24 cellular contexts compared by ENCODE assay signal in genomic region chr18:42568773-42569172, GRCh38.
DNase-seq lines count a peak whose midpoint lies in the region; ATAC-seq, FAIRE-seq and TF ChIP-seq lines count a peak whose summit lies in the region.
"Had no signal": no experiment of that assay in that cellular context is flagged by ENCODE, and none has a peak within 500 bp of the region (broad histone marks: within the 10 kb centered on the region; RNA-seq: fewer than 3 reads in every experiment).

No MANE protein-coding gene starts in this region.

- H3K27me3 Mint-ChIP-seq in CD14-positive monocyte (ENCODE audit: low read depth in 3 of 3), result peaks cover 0 to 3% (median 0%) of the 10 kb centered on the region in 3 donors
- H3K27me3 Mint-ChIP-seq: B cell; CD4-positive, alpha-beta memory T cell; CD4-positive, CD25-positive, alpha-beta regulatory T cell; CD8-positive, alpha-beta memory T cell had no signal

- H2BK15ac ChIP-seq in IMR-90 (ENCODE audit: low read depth, low read length), result no peak overlapping the region
- no peak overlapping the region for H2BK15ac ChIP-seq in H1 (ENCODE audit: low read length)

- H3K9me1 ChIP-seq in IMR-90 (ENCODE audit: insufficient read depth, low read length), result no peaks in the 10 kb centered on the region

- intact Hi-C loops in IMR-90 (cut with micrococcal nuclease) (no loop called here), CD14-positive monocyte (cut with micrococcal nuclease) (no loop called here)

- no peak overlapping the region for H2AK9ac ChIP-seq in IMR-90 (replicated peaks; ENCODE audit: low read depth, low read length, poor library complexity)

- H2AFZ ChIP-seq in IMR-90 (replicated peaks; ENCODE audit: low read length, poor library complexity) (no peak overlapping the region), H1 (ENCODE audit: low read length) (no peak overlapping the region)

- no peaks in the 10 kb centered on the region for H3K36me3 Mint-ChIP-seq in CD14-positive monocyte
- H3K36me3 Mint-ChIP-seq: CD4-positive, alpha-beta memory T cell; CD4-positive, CD25-positive, alpha-beta regulatory T cell; CD8-positive, alpha-beta memory T cell had no signal

- no peaks in the 10 kb centered on the region for H3K79me1 ChIP-seq in IMR-90 (ENCODE audit: low read depth in 1 of 2, low read length in 2 of 2)
- H3K79me1 ChIP-seq in H1 (ENCODE audit: low read depth, low read length), result no peaks in the 10 kb centered on the region

- H3K4me2 ChIP-seq in A549, result no peak overlapping the region
- no peak overlapping the region for H3K4me2 ChIP-seq in IMR-90 (ENCODE audit: low read depth, low read length)
- no peak overlapping the region for H3K4me2 ChIP-seq in H1 (ENCODE audit: insufficient read depth in 1 of 2, low read depth in 2 of 2, low read length in 2 of 2)
- H3K4me2 ChIP-seq: BLaER1 treated with 17β-estradiol and CSF1 and Interleukin-3, amounts not matched to agents 10 nM and 100 nM had no signal

- H3K4me3 Mint-ChIP-seq in CD14-positive monocyte, result no peak overlapping the region
- H3K4me3 Mint-ChIP-seq: B cell; CD4-positive, alpha-beta memory T cell; CD4-positive, CD25-positive, alpha-beta regulatory T cell; CD8-positive, alpha-beta memory T cell had no signal

- dilution Hi-C loops in IMR-90 (cut with HindIII; ENCODE audit: low sequenced_read_pairs, unreplicated experiment), result no loop called here

- H3K27ac Mint-ChIP-seq in CD14-positive monocyte, result no peak overlapping the region
- H3K27ac Mint-ChIP-seq: B cell; CD4-positive, alpha-beta memory T cell; CD4-positive, CD25-positive, alpha-beta regulatory T cell; CD8-positive, alpha-beta memory T cell had no signal

- in situ Hi-C loops in IMR-90 (cut with MboI; ENCODE audit: low sequenced_read_pairs), result no loop called here

- H3K14ac ChIP-seq in IMR-90 (replicated peaks; ENCODE audit: low read depth, low read length) (no peak overlapping the region), H1 (ENCODE audit: insufficient read length) (no peak overlapping the region)

- DNase-seq in A549 (ENCODE audit: low read depth in 1 of 2, low spot score in 1 of 2) (no peak), IMR-90 (no peak), H1 (ENCODE audit: low read depth in 1 of 2, low spot score in 2 of 2) (no peak), CD14-positive monocyte (ENCODE audit: low spot score) (no peak)
- DNase-seq: 8988T; CD4-positive, alpha-beta memory T cell; CD4-positive, CD25-positive, alpha-beta regulatory T cell; CD8-positive, alpha-beta memory T cell; COR-L47; DMS 273 treated with DMSO at 0.1 percent for 48 hours; DMS153; DMS53; DMS79; DND-41; EL; GDM1 had no signal

- H2AK5ac ChIP-seq in IMR-90 (ENCODE audit: low read depth, low read length) (no peak overlapping the region), H1 (ENCODE audit: low read depth, low read length) (no peak overlapping the region)

- TF ChIP-seq POLR2A in A549 (IDR thresholded peaks at IDR 0.05; ENCODE audit: low read length) (no peak), IMR-90 (IDR thresholded peaks at IDR 0.05; ENCODE audit: low read depth, low read length) (no peak), H1 (IDR thresholded peaks at IDR 0.05; ENCODE audit: control extremely low read depth in 1 of 2, low read depth in 2 of 2, low read length in 2 of 2) (no peak)

- H3K9me3 ChIP-seq in A549, result no peaks in the 10 kb centered on the region
- no peaks in the 10 kb centered on the region; the same call in 1 of the 2 replicates for H3K9me3 ChIP-seq in IMR-90 (ENCODE audit: control insufficient read depth, insufficient read depth, low read length)
- no peaks in the 10 kb centered on the region for H3K9me3 ChIP-seq in H1 (ENCODE audit: insufficient read depth in 2 of 2, low read depth in 1 of 2, low read length in 1 of 2)
- H3K9me3 ChIP-seq: BLaER1 treated with 17β-estradiol and CSF1 and Interleukin-3, amounts not matched to agents 10 nM and 100 nM had no signal

- ATAC-seq in A549 (no peak), IMR-90 (ENCODE audit: low read depth) (no peak), GM19397 (IDR thresholded peaks at IDR 0.05; ENCODE audit: unreplicated experiment) (no peak)
- ATAC-seq: GM12878 had no signal

- H3K27ac ChIP-seq in A549 (no peak overlapping the region), IMR-90 (ENCODE audit: insufficient read depth, low read length) (no peak overlapping the region), H1 (ENCODE audit: low read depth, low read length) (no peak overlapping the region)
- H3K27ac ChIP-seq: BLaER1 treated with 17β-estradiol and CSF1 and Interleukin-3, amounts not matched to agents 10 nM and 100 nM; C4-2B had no signal

- H3K4ac ChIP-seq in IMR-90 (ENCODE audit: low read depth, low read length), result no peak overlapping the region
- no peak overlapping the region for H3K4ac ChIP-seq in H1 (replicated peaks; ENCODE audit: insufficient read length, low read depth, low read length)

- no peak overlapping the region for H3K9ac ChIP-seq in IMR-90 (ENCODE audit: low read depth, low read length)
- H3K9ac ChIP-seq in H1 (replicated peaks in 1 of 4; ENCODE audit: extremely low read depth in 1 of 4, low read depth in 3 of 4, low read length in 3 of 4), result no peak overlapping the region
- H3K9ac ChIP-seq: BLaER1 treated with 17β-estradiol and CSF1 and Interleukin-3, amounts not matched to agents 10 nM and 100 nM had no signal

- H3K18ac ChIP-seq in IMR-90 (ENCODE audit: low read depth, low read length), result no peak overlapping the region
- H3K18ac ChIP-seq in H1 (ENCODE audit: extremely low read depth, low read length), result no peak overlapping the region

- H4K91ac ChIP-seq in IMR-90 (ENCODE audit: insufficient read depth, low read depth, low read length), result no peak overlapping the region
- H4K91ac ChIP-seq in H1 (replicated peaks; ENCODE audit: insufficient read length, low read length), result no peak overlapping the region

- FAIRE-seq in A549 (lab: Jason Lieb, UNC), result no peak
- FAIRE-seq in H1 (lab: Jason Lieb, UNC), result no peak
- FAIRE-seq: A204.1, GM12878, GM12892, GM18507 had no signal

- no TSS peak for BruUV-seq in IMR-90 (replicated peaks; lab: Mats Ljungman, UMichigan)

- H3K23ac ChIP-seq in IMR-90 (ENCODE audit: low read depth, low read length) (no peak overlapping the region), H1 (ENCODE audit: insufficient read length) (no peak overlapping the region)

- H3K4me3 ChIP-seq in A549 (no peak overlapping the region), IMR-90 (ENCODE audit: insufficient read depth, low read depth, low read length) (no peak overlapping the region), H1 (ENCODE audit: extremely low read depth in 1 of 4, insufficient read depth in 2 of 4, low read depth in 3 of 4, low read length in 4 of 4) (no peak overlapping the region)
- H3K4me3 ChIP-seq: BLaER1 treated with 17β-estradiol and CSF1 and Interleukin-3, amounts not matched to agents 10 nM and 100 nM; GM12878 had no signal

- no peak overlapping the region for H2BK5ac ChIP-seq in IMR-90 (ENCODE audit: low read depth, low read length, poor library complexity, severe bottlenecking)
- H2BK5ac ChIP-seq in H1 (ENCODE audit: low read depth, low read length), result no peak overlapping the region

- H4K5ac ChIP-seq in IMR-90 (ENCODE audit: low read depth, low read length) (no peak overlapping the region), H1 (ENCODE audit: insufficient read length, low read depth, low read length) (no peak overlapping the region)

- H3K36me3 ChIP-seq in IMR-90 (ENCODE audit: control insufficient read depth, insufficient read depth, low read length) (no peaks in the 10 kb centered on the region), H1 (ENCODE audit: control insufficient read depth in 2 of 4, insufficient read depth in 4 of 4, low read length in 3 of 4) (no peaks in the 10 kb centered on the region)
- H3K36me3 ChIP-seq: BLaER1 treated with 17β-estradiol and CSF1 and Interleukin-3, amounts not matched to agents 10 nM and 100 nM had no signal

- H2BK12ac ChIP-seq in H1 (ENCODE audit: low read depth, low read length), result no peak overlapping the region

- no peaks in the 10 kb centered on the region for H4K20me1 ChIP-seq in IMR-90 (ENCODE audit: insufficient read depth, low read length)
- H4K20me1 ChIP-seq in H1 (replicated peaks in 1 of 2; ENCODE audit: control insufficient read depth in 1 of 2, insufficient read depth in 2 of 2, low read length in 2 of 2), result no peaks in the 10 kb centered on the region
- H4K20me1 ChIP-seq: BLaER1 treated with 17β-estradiol and CSF1 and Interleukin-3, amounts not matched to agents 10 nM and 100 nM had no signal

- TF ChIP-seq CTCF in A549 (IDR thresholded peaks at IDR 0.05) (no peak), IMR-90 (conservative IDR thresholded peaks at IDR 0.05; ENCODE audit: low read depth, low read length) (no peak), H1 (IDR thresholded peaks at IDR 0.05; ENCODE audit: control extremely low read depth in 1 of 3, insufficient read depth in 1 of 3, low read depth in 1 of 3, low read length in 3 of 3) (no peak), CD14-positive monocyte (IDR thresholded peaks at IDR 0.05) (no peak)

- H2BK20ac ChIP-seq in IMR-90 (ENCODE audit: low read depth, low read length) (no peak overlapping the region), H1 (ENCODE audit: low read length) (no peak overlapping the region)

- peaks cover 0 to 2% (median 0%) of the 10 kb centered on the region in 7 donors for H3K9me3 Mint-ChIP-seq in CD14-positive monocyte

- WGBS in A549 (ENCODE audit: missing lambda C conversion rate), result 46% methylated on average over 2 of the region's 2 CpGs
- WGBS in IMR-90 (ENCODE audit: extremely low coverage in 2 of 2, insufficient read length in 1 of 2), 2 experiments, result no CpG with 5 or more reads among the region's 2 CpGs
- 100% methylated on average over 2 of the region's 2 CpGs; no CpG with 5 or more reads in 1 of the 2 experiments for WGBS in H1 (ENCODE audit: extremely low coverage in 1 of 2, insufficient coverage in 1 of 2, insufficient read length in 1 of 2, insufficient replicate concordance in 2 of 2, low coverage in 1 of 2, low lambda C conversion rate in 2 of 2, missing lambda C conversion rate in 1 of 2), 2 experiments

- no peaks in the 10 kb centered on the region for H3K4me1 Mint-ChIP-seq in CD14-positive monocyte
- H3K4me1 Mint-ChIP-seq: B cell; CD4-positive, alpha-beta memory T cell; CD4-positive, CD25-positive, alpha-beta regulatory T cell; CD8-positive, alpha-beta memory T cell had no signal

- POLR2A ChIA-PET in A549 (lab: Yijun Ruan, JAX), result no interaction called here
- POLR2A ChIA-PET in IMR-90 (lab: Charles Lee; ENCODE audit: unreplicated experiment), result no interaction called here
- POLR2A ChIA-PET in H1 (lab: Charles Lee; ENCODE audit: partially characterized antibody), result no interaction called here

- H3K79me2 ChIP-seq in H1 (ENCODE audit: control insufficient read depth in 1 of 2, insufficient read depth in 2 of 2, low read length in 2 of 2), result no peaks in the 10 kb centered on the region

- TF ChIP-seq RAD21 in A549 (conservative IDR thresholded peaks at IDR 0.05 in 1 of 2, IDR thresholded peaks at IDR 0.05 in 1 of 2), result no peak
- no peak for TF ChIP-seq RAD21 in IMR-90 (IDR thresholded peaks at IDR 0.05; ENCODE audit: low read length)
- no peak for TF ChIP-seq RAD21 in H1 (IDR thresholded peaks at IDR 0.05 in 1 of 2, conservative IDR thresholded peaks at IDR 0.05 in 1 of 2; ENCODE audit: low read depth in 2 of 2, low read length in 2 of 2)

- CTCF ChIA-PET in A549 (lab: Yijun Ruan, JAX), result no interaction called here
- CTCF ChIA-PET in IMR-90 (lab: Yijun Ruan, JAX), result no interaction called here
- CTCF ChIA-PET in H1 (lab: Charles Lee; ENCODE audit: partially characterized antibody), result interaction anchor here (1.6 kb wide), 1 partner anchor 10 kb away, joined by 3 read pairs; no protein-coding TSS in a partner anchor

- no peak for TF ChIP-seq EP300 in A549 (IDR thresholded peaks at IDR 0.05)
- no peak for TF ChIP-seq EP300 in H1 (IDR thresholded peaks at IDR 0.05; ENCODE audit: borderline replicate concordance in 1 of 2, low read depth in 2 of 2, low read length in 2 of 2)

- H3K27me3 ChIP-seq in IMR-90 (ENCODE audit: control insufficient read depth, insufficient read depth, low read length) (no peaks in the 10 kb centered on the region), H1 (replicated peaks in 1 of 4; ENCODE audit: control insufficient read depth in 3 of 4, extremely low read depth in 1 of 4, insufficient read depth in 3 of 4, low read length in 3 of 4) (no peaks in the 10 kb centered on the region)
- H3K27me3 ChIP-seq: BLaER1 treated with 17β-estradiol and CSF1 and Interleukin-3, amounts not matched to agents 10 nM and 100 nM had no signal

- H2BK120ac ChIP-seq in IMR-90 (ENCODE audit: low read depth, low read length) (no peak overlapping the region), H1 (replicated peaks; ENCODE audit: low read depth, low read length) (no peak overlapping the region)

- H3K4me1 ChIP-seq in A549 (no peaks in the 10 kb centered on the region), IMR-90 (ENCODE audit: control insufficient read depth, insufficient read depth, low read length) (no peaks in the 10 kb centered on the region), H1 (replicated peaks in 1 of 4; ENCODE audit: control insufficient read depth in 3 of 4, insufficient read depth in 4 of 4, low read length in 3 of 4) (no peaks in the 10 kb centered on the region)
- H3K4me1 ChIP-seq: BLaER1 treated with 17β-estradiol and CSF1 and Interleukin-3, amounts not matched to agents 10 nM and 100 nM had no signal

- H3K56ac ChIP-seq in IMR-90 (ENCODE audit: extremely low read depth, insufficient read depth, low read length) (no peak overlapping the region), H1 (replicated peaks; ENCODE audit: insufficient read length, low read depth, low read length) (no peak overlapping the region)

- no peak overlapping the region for H4K8ac ChIP-seq in IMR-90 (ENCODE audit: low read depth in 2 of 2, low read length in 2 of 2)
- no peak overlapping the region for H4K8ac ChIP-seq in H1 (ENCODE audit: extremely low read depth, insufficient read depth, low read length)

- H3K23me2 ChIP-seq in H1 (ENCODE audit: low read depth, low read length), result no peaks in the 10 kb centered on the region

Comparison
In these comparisons a context has a peak if more than half of its experiments do, and no peak if none do; other contexts are left out.
1. Of the 18 proteins assayed by ChIP-seq in both H1 and A549: peak only in H1: none; only in A549: none; in both: MAFK; in neither: 17.